11 cellular contexts compared by ENCODE assay signal in the genomic region with DNA sequence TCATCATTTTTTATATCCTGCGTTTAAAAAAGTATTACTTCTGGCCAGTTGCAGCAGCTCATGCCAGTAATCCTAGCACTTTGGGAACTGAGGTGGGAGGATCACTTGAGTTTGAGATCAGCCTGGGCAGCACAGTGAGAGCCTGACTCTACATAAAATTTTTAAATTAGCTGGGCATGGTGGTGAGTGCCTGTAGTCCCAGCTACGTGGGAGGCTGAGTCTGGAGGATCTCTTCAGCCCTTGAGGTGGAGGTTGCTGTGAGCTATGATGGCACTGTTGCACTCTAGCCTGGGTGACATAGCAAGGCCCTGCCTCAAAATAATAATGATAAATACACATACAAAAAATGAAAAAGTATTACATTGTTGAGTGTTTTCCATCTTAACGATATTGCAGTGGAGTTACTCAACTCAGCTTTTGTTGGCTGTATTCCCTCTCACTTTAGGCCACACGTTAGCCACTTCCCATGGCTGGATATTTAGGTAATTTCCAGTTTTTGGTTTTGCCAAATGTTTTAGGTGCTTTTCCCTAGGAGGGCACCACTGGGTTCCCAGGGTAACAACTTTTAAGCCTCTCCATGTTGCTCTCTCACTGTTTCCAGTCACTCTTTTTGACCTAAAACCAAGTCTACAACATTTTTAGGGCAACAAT. TPM values are rescaled to one million over a fixed set of nuclear protein-coding genes. Genes with fewer than 3 reads are reported as not detected.
A peak's percentile ranks its signal among the peaks of the same experiment; 100 is the strongest.
DNase-seq lines count a peak whose midpoint lies in the region; ATAC-seq and TF ChIP-seq lines count a peak whose summit lies in the region.
"Had no signal": no experiment of that assay in that cellular context is flagged by ENCODE, and none has a peak within 500 bp of the region (broad histone marks: within the 10 kb centered on the region; RNA-seq: fewer than 3 reads in every experiment).

No MANE protein-coding gene starts in this region.

- H3K36me3 ChIP-seq in prostate gland = no peaks in the 10 kb centered on the region

- no peaks in the 10 kb centered on the region for H3K27me3 ChIP-seq in prostate gland (replicated peaks; ENCODE audit: insufficient read depth)
- H3K27me3 ChIP-seq: testis had no signal

- 54% methylated on average over 4 of the region's 4 CpGs for WGBS in prostate gland

- peak; percentile 64 for DNase-seq in EH (ENCODE audit: low read depth)
- no peak for DNase-seq in WTC11 (ENCODE audit: low spot score)
- peak; percentile 79 for DNase-seq in fibroblast of pulmonary artery (ENCODE audit: low read depth)
- DNase-seq in prostate gland (ENCODE audit: low spot score) = no peak
- no peak for DNase-seq in SW480 (ENCODE audit: low spot score)
- DNase-seq in DMS153 (lab: John Stamatoyannopoulos, UW) = no peak
- DNase-seq in Kasumi-1 (lab: John Stamatoyannopoulos, UW) = no peak
- DNase-seq: activated CD8-positive, alpha-beta memory T cell treated with anti-CD3 and anti-CD28 coated beads for 24 hours; cerebellar nuclear complex; testis had no signal

- no peak for TF ChIP-seq POLR2A in prostate gland (IDR thresholded peaks at IDR 0.05)

- CTCF ChIA-PET in WTC11 (lab: Charles Lee) = interaction anchor here (1.2 to 2.8 kb wide), 3 partner anchors 13 to 31 kb away, joined by 3 to 18 read pairs (median 3); no protein-coding TSS in a partner anchor

- no peaks in the 10 kb centered on the region for H3K36me3 Mint-ChIP-seq in WTC11

- no peak for ATAC-seq in WTC11
- ATAC-seq in GM21528 (IDR thresholded peaks at IDR 0.05; ENCODE audit: low FRiP score, unreplicated experiment) = no peak

- no peaks in the 10 kb centered on the region for H3K9me3 Mint-ChIP-seq in WTC11

- peaks cover 62% of the 10 kb centered on the region for H3K4me1 Mint-ChIP-seq in WTC11

- H3K4me3 Mint-ChIP-seq in WTC11 = peak overlapping the region; percentile 11; the same call in 1 of the 2 replicates

- no peaks in the 10 kb centered on the region for H3K27me3 Mint-ChIP-seq in WTC11 (ENCODE audit: low read depth)

- no peaks in the 10 kb centered on the region for H3K9me3 ChIP-seq in prostate gland
- H3K9me3 ChIP-seq: testis had no signal

- H3K4me1 ChIP-seq in prostate gland (replicated peaks) = peaks cover 29% of the 10 kb centered on the region
- H3K4me1 ChIP-seq: testis had no signal

- H3K4me3 ChIP-seq in fibroblast of pulmonary artery (replicated peaks; ENCODE audit: low read depth, low read length) (no peak overlapping the region), prostate gland (no peak overlapping the region)
- H3K4me3 ChIP-seq: testis had no signal

- POLR2A ChIA-PET in WTC11 (lab: Charles Lee) = interaction anchor here (0.6 to 1.1 kb wide), 2 partner anchors 13 to 31 kb away, joined by 3 to 4 read pairs; no protein-coding TSS in a partner anchor

- intact Hi-C loops in prostate gland (cut with DNase I) = no loop called here

- peak overlapping the region; percentile 66 to 76 for H3K27ac ChIP-seq in prostate gland
- H3K27ac ChIP-seq: testis had no signal

- H3K27ac Mint-ChIP-seq in WTC11 = peak overlapping the region; percentile 98

- TF ChIP-seq CTCF in WTC11 (IDR thresholded peaks at IDR 0.05) = no peak
- TF ChIP-seq CTCF in fibroblast of pulmonary artery (IDR thresholded peaks at IDR 0.05; ENCODE audit: low read length, missing control alignments) = no peak
- TF ChIP-seq CTCF in prostate gland (IDR thresholded peaks at IDR 0.05) = no peak

TF ChIP-seq in WTC11, 78 proteins besides CTCF, POLR2A, EP300 and RAD21:
- peak; percentile 30; the same call in 1 of the 2 replicates for TF ChIP-seq ZNF121 (CRISPR knock-in tag; IDR thresholded peaks at IDR 0.05)
- no peak for TF ChIP-seq CBFB (CRISPR knock-in tag; IDR thresholded peaks at IDR 0.05; ENCODE audit: low read depth)

RNA-seq across cellular contexts. Expression of gene SHB, which starts 20.6 kb away (rescaled TPM):
- total RNA-seq in WTC11 (2021) = 9.5 to 12.2 TPM (median 10.6 TPM) in 3 replicates
- 10 to 100 TPM; 53.2 to 54.8 TPM for total RNA-seq in prostate gland

Comparison
In these comparisons a context has a peak if more than half of its experiments do, and no peak if none do; other contexts are left out.
1. DNase-seq: peak in EH (single experiment) and fibroblast of pulmonary artery (single experiment); none in WTC11 (single experiment), prostate gland (single experiment), SW480 (single experiment), DMS153 (single experiment) and Kasumi-1 (0 of 2).